ENCODE assay signal across 24 cellular contexts in the genomic region with DNA sequence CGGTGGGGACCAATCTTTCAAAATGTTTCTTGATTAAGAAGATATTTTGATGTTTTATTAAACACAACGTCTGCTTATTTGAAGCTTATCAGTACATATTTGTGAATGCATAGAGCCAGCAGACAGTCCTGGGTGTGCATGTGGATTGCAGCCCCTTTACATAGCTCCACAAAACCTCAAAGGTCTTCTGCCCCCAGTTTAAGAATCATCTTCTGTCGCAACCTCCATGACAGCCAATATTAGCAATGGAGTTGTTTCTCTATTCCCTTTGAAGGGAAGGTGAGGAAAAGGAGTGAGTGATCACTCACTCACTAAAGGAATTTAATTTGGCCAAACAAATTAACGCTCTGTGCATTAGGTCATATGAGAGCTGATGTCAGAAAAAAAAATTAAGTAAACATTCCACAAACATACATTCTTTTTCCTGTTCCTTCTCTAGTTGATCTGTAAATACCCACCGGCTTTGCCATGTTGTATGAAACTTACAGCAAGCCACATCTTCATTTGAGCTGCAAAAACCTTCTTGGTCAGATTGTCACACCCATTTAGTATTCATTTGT.
A peak's percentile ranks its signal among the peaks of the same experiment; 100 is the strongest.
DNase-seq lines count a peak whose midpoint lies in the region; ATAC-seq, FAIRE-seq and TF ChIP-seq lines count a peak whose summit lies in the region.
"Had no signal": no experiment of that assay in that cellular context is flagged by ENCODE, and none has a peak within 500 bp of the region (broad histone marks: within the 10 kb centered on the region; RNA-seq: fewer than 3 reads in every experiment).

No MANE protein-coding gene starts in this region.

- H3K36me3 ChIP-seq in mammary epithelial cell (ENCODE audit: insufficient read depth, low read length) = no peaks in the 10 kb centered on the region
- no peaks in the 10 kb centered on the region for H3K36me3 ChIP-seq in breast epithelium
- no peaks in the 10 kb centered on the region for H3K36me3 ChIP-seq in astrocyte (ENCODE audit: insufficient read depth, low read length)
- H3K36me3 ChIP-seq in heart left ventricle = no peaks in the 10 kb centered on the region
- H3K36me3 ChIP-seq: Peyer's patch, SJSA1 had no signal

- BruUV-seq in mammary epithelial cell (replicated peaks; lab: Mats Ljungman, UMichigan) = no TSS peak

- no peak overlapping the region for H3K4me3 ChIP-seq in mammary epithelial cell (replicated peaks in 1 of 3; ENCODE audit: insufficient read depth in 1 of 3, low read depth in 2 of 3, low read length in 3 of 3)
- H3K4me3 ChIP-seq in breast epithelium = no peak overlapping the region
- H3K4me3 ChIP-seq in astrocyte (ENCODE audit: insufficient read depth, low read depth, low read length) = no peak overlapping the region
- H3K4me3 ChIP-seq in foreskin fibroblast (ENCODE audit: low read depth in 1 of 2, low read length in 2 of 2) = no peak overlapping the region
- no peak overlapping the region for H3K4me3 ChIP-seq in heart left ventricle
- H3K4me3 ChIP-seq: Peyer's patch, SJSA1 had no signal

- in situ Hi-C loops in mammary epithelial cell (cut with MboI; ENCODE audit: low sequenced_read_pairs in 2 of 2) = no loop called here

- ATAC-seq in HG03175 (IDR thresholded peaks at IDR 0.05; ENCODE audit: unreplicated experiment) (no peak), heart left ventricle (no peak)
- ATAC-seq: CD8-positive, alpha-beta T cell had no signal

- H4K20me1 ChIP-seq in mammary epithelial cell (ENCODE audit: insufficient read depth, low read length) = no peaks in the 10 kb centered on the region
- H4K20me1 ChIP-seq in astrocyte (ENCODE audit: insufficient read depth, low read length) = no peaks in the 10 kb centered on the region

- DNase-seq in mammary epithelial cell = no peak
- no peak for DNase-seq in breast epithelium (ENCODE audit: low spot score in 2 of 2)
- peak; percentile 19 for DNase-seq in astrocyte (ENCODE audit: low read depth)
- peak; percentile 25 to 28 for DNase-seq in foreskin fibroblast
- DNase-seq in heart left ventricle = no peak
- DNase-seq in activated CD4-positive, alpha-beta T cell treated with anti-CD3 and anti-CD28 coated beads for 1 hour = no peak
- DNase-seq in inferior parietal cortex (ENCODE audit: extremely low spot score) = no peak
- DNase-seq: AML-193; C1 segment of cervical spinal cord; CD8-positive, alpha-beta T cell; DMS153; NCI-H1105; NCI-H2029 treated with DMSO at 0.1 percent for 48 hours; NCI-H345; NCI-H524 treated with DMSO at 0.1 percent for 48 hours; NCI-H82; Peyer's patch had no signal

- no peaks in the 10 kb centered on the region for H3K4me1 ChIP-seq in mammary epithelial cell (ENCODE audit: insufficient read depth, low read length)
- H3K4me1 ChIP-seq in breast epithelium = no peaks in the 10 kb centered on the region
- H3K4me1 ChIP-seq in astrocyte (ENCODE audit: insufficient read depth, low read length) = no peaks in the 10 kb centered on the region
- no peaks in the 10 kb centered on the region for H3K4me1 ChIP-seq in heart left ventricle
- H3K4me1 ChIP-seq: Peyer's patch had no signal

- intact Hi-C loops in mammary epithelial cell (cut with micrococcal nuclease) = no loop called here
- intact Hi-C loops in breast epithelium (cut with DNase I; ENCODE audit: low total_unique reads) = no loop called here
- intact Hi-C loops in heart left ventricle (cut with DNase I) = no loop called here

- H3K27ac ChIP-seq in mammary epithelial cell (ENCODE audit: insufficient read depth, low read depth, low read length) (no peak overlapping the region), breast epithelium (no peak overlapping the region), astrocyte (ENCODE audit: low read depth, low read length) (no peak overlapping the region), heart left ventricle (no peak overlapping the region)
- H3K27ac ChIP-seq: 22Rv1, KMS-11, Peyer's patch, SJSA1 had no signal

- FAIRE-seq in astrocyte (lab: Jason Lieb, UNC) = no peak
- FAIRE-seq: GM19239, H1, HTR-8/SVneo had no signal

- peaks cover 2% of the 10 kb centered on the region for H3K9me3 Mint-ChIP-seq in astrocyte (ENCODE audit: unreplicated experiment)
- H3K9me3 Mint-ChIP-seq: CD8-positive, alpha-beta T cell had no signal

- H2AFZ ChIP-seq in mammary epithelial cell (ENCODE audit: low read depth, low read length) (peak overlapping the region; percentile 13), astrocyte (ENCODE audit: low read depth, low read length) (no peak overlapping the region)

- CTCF ChIA-PET in mammary epithelial cell (lab: Charles Lee; ENCODE audit: low non-redundant PET) = no interaction called here

- H3K4me1 Mint-ChIP-seq in astrocyte (ENCODE audit: low read depth, unreplicated experiment) = peaks cover 3% of the 10 kb centered on the region

- TF ChIP-seq POLR2A in breast epithelium (IDR thresholded peaks at IDR 0.05) = no peak
- TF ChIP-seq POLR2A in heart left ventricle (IDR thresholded peaks at IDR 0.05) = no peak

- H3K4me2 ChIP-seq in mammary epithelial cell (ENCODE audit: insufficient read depth, low read depth, low read length) (no peak overlapping the region), astrocyte (ENCODE audit: low read length) (no peak overlapping the region)
- H3K4me2 ChIP-seq: KMS-11 had no signal

- H3K9ac ChIP-seq in mammary epithelial cell (ENCODE audit: insufficient read depth, low read length) (no peak overlapping the region), astrocyte (ENCODE audit: low read length) (no peak overlapping the region)
- H3K9ac ChIP-seq: KMS-11 had no signal

- H3K9me3 ChIP-seq in mammary epithelial cell (replicated peaks; ENCODE audit: insufficient read depth, low read length) (no peaks in the 10 kb centered on the region), breast epithelium (no peaks in the 10 kb centered on the region), astrocyte (ENCODE audit: insufficient read depth, low read depth, low read length) (no peaks in the 10 kb centered on the region), heart left ventricle (no peaks in the 10 kb centered on the region)
- H3K9me3 ChIP-seq: Peyer's patch, SJSA1 had no signal

- H3K4me3 Mint-ChIP-seq in astrocyte (ENCODE audit: unreplicated experiment) = no peak overlapping the region
- H3K4me3 Mint-ChIP-seq: CD8-positive, alpha-beta T cell had no signal

- TF ChIP-seq CTCF in mammary epithelial cell (conservative IDR thresholded peaks at IDR 0.05 in 1 of 2, IDR thresholded peaks at IDR 0.05 in 1 of 2; ENCODE audit: extremely low read depth in 1 of 2, insufficient read depth in 1 of 2, low read depth in 1 of 2, low read length in 2 of 2) (no peak), breast epithelium (IDR thresholded peaks at IDR 0.05) (no peak), astrocyte (IDR thresholded peaks at IDR 0.05; ENCODE audit: insufficient read depth, low read depth, low read length) (no peak), foreskin fibroblast (IDR thresholded peaks at IDR 0.05; ENCODE audit: low read depth, low read length) (no peak), heart left ventricle (IDR thresholded peaks at IDR 0.05) (no peak)

- no peaks in the 10 kb centered on the region for H3K27me3 ChIP-seq in mammary epithelial cell (ENCODE audit: insufficient read depth, low read length)
- H3K27me3 ChIP-seq in breast epithelium = no peaks in the 10 kb centered on the region
- H3K27me3 ChIP-seq in astrocyte (ENCODE audit: insufficient read depth, low read length) = no peaks in the 10 kb centered on the region
- H3K27me3 ChIP-seq in heart left ventricle = no peaks in the 10 kb centered on the region
- H3K27me3 ChIP-seq: Peyer's patch, SJSA1 had no signal

- no peak overlapping the region for H3K27ac Mint-ChIP-seq in astrocyte (ENCODE audit: unreplicated experiment)
- H3K27ac Mint-ChIP-seq: CD8-positive, alpha-beta T cell had no signal

- dilution Hi-C loops in mammary epithelial cell (cut with HindIII; ENCODE audit: low sequenced_read_pairs) = no loop called here

- H3K79me2 ChIP-seq in mammary epithelial cell (ENCODE audit: insufficient read depth, low read length) (no peaks in the 10 kb centered on the region), astrocyte (ENCODE audit: insufficient read depth, low read length) (no peaks in the 10 kb centered on the region)

- 61% methylated on average over 5 of the region's 5 CpGs for WGBS in mammary epithelial cell (ENCODE audit: low coverage, missing lambda C conversion rate)
- WGBS in heart left ventricle, 4 donors = 61 to 72% (median 67%) methylated on average over 5 of the region's 5 CpGs

- peaks cover 3% of the 10 kb centered on the region for H3K27me3 Mint-ChIP-seq in astrocyte (ENCODE audit: low read depth, unreplicated experiment)

- H3K36me3 Mint-ChIP-seq in astrocyte (ENCODE audit: low read depth, unreplicated experiment) = no peaks in the 10 kb centered on the region
- H3K36me3 Mint-ChIP-seq: CD8-positive, alpha-beta T cell had no signal

Comparison
In these comparisons a context has a peak if more than half of its experiments do, and no peak if none do; other contexts are left out.
1. DNase-seq: peak in astrocyte (single experiment) and foreskin fibroblast (2 of 2); none in mammary epithelial cell (single experiment), breast epithelium (0 of 2), heart left ventricle (0 of 5), activated CD4-positive, alpha-beta T cell treated with anti-CD3 and anti-CD28 coated beads for 1 hour (single experiment) and inferior parietal cortex (single experiment).